ENCODE assay signal across 15 cellular contexts in the genomic region with DNA sequence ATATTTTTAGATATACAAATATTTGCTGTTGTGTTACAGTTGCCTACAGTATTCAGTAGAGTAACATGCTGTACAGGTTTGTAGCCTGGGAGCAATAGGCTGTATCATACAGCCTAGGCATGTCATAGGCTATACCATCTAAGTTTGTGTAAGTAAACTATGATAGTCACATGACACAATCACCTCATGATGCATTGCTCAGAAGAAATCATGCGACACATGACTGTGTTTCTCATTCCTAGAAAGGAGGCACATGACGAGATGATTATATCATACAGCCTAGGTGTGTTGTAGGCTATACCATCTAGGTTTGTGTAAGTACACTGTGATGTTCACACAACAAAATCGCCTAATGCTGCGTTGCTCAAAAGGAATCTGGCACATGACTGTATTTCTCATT. TPM values are rescaled to one million over a fixed set of nuclear protein-coding genes. Genes with fewer than 3 reads are reported as not detected.
DNase-seq lines count a peak whose midpoint lies in the region; ATAC-seq, FAIRE-seq and TF ChIP-seq lines count a peak whose summit lies in the region.
"Had no signal": no experiment of that assay in that cellular context is flagged by ENCODE, and none has a peak within 500 bp of the region (broad histone marks: within the 10 kb centered on the region; RNA-seq: fewer than 3 reads in every experiment).

No MANE protein-coding gene starts in this region.

- H3K4me3 ChIP-seq in IMR-90 (ENCODE audit: insufficient read depth, low read depth, low read length): no peak overlapping the region
- no peak overlapping the region for H3K4me3 ChIP-seq in GM12878
- H3K4me3 ChIP-seq: HAP-1, SK-N-MC had no signal

- TF ChIP-seq CTCF in IMR-90 (conservative IDR thresholded peaks at IDR 0.05; ENCODE audit: low read depth, low read length) (no peak), GM12878 (IDR thresholded peaks at IDR 0.05 in 2 of 3, conservative IDR thresholded peaks at IDR 0.05 in 1 of 3; ENCODE audit: control insufficient read depth in 2 of 3, extremely low read depth in 1 of 3, insufficient read depth in 1 of 3, low read depth in 3 of 3, low read length in 3 of 3) (no peak)

- intact Hi-C loops in IMR-90 (cut with micrococcal nuclease) (no loop called here), GM12878 (cut with micrococcal nuclease; ENCODE audit: unreplicated experiment) (no loop called here)

- H3K79me1 ChIP-seq in IMR-90 (ENCODE audit: low read depth in 1 of 2, low read length in 2 of 2): peaks cover 0 to 14% of the 10 kb centered on the region in 2 experiments; a peak in 3 of 4 replicates

- no peak overlapping the region for H2BK120ac ChIP-seq in IMR-90 (ENCODE audit: low read depth, low read length)

- CTCF ChIA-PET in IMR-90 (lab: Yijun Ruan, JAX): no interaction called here
- CTCF ChIA-PET in GM12878 (lab: Yijun Ruan, JAX): interaction anchor here (0.6 kb wide), 1 partner anchor 191 kb away, joined by 3 read pairs; no protein-coding TSS in a partner anchor

- H2BK5ac ChIP-seq in IMR-90 (ENCODE audit: low read depth, low read length, poor library complexity, severe bottlenecking): no peak overlapping the region

- no peak for TF ChIP-seq RAD21 in IMR-90 (IDR thresholded peaks at IDR 0.05; ENCODE audit: low read length)
- TF ChIP-seq RAD21 in GM12878 (IDR thresholded peaks at IDR 0.05; ENCODE audit: insufficient read depth, low read depth, low read length): no peak

- no TSS peak for BruUV-seq in IMR-90 (replicated peaks; lab: Mats Ljungman, UMichigan)
- no TSS peak for BruUV-seq in GM12878 (replicated peaks; lab: Mats Ljungman, UMichigan)

- no peak overlapping the region for H3K18ac ChIP-seq in IMR-90 (ENCODE audit: low read depth, low read length)

- no peak overlapping the region for H3K9ac ChIP-seq in IMR-90 (ENCODE audit: low read depth, low read length)
- H3K9ac ChIP-seq in GM12878 (ENCODE audit: control insufficient read depth, insufficient read depth, low read length): no peak overlapping the region

- peaks cover 2% of the 10 kb centered on the region for H3K4me1 ChIP-seq in IMR-90 (ENCODE audit: control insufficient read depth, insufficient read depth, low read length)
- H3K4me1 ChIP-seq in GM12878 (ENCODE audit: control insufficient read depth, insufficient read depth, low read length): no peaks in the 10 kb centered on the region

- no peaks in the 10 kb centered on the region for H3K27me3 ChIP-seq in IMR-90 (ENCODE audit: control insufficient read depth, insufficient read depth, low read length)
- H3K27me3 ChIP-seq in GM12878 (replicated peaks in 1 of 2; ENCODE audit: control insufficient read depth in 2 of 2, insufficient read depth in 2 of 2, low read length in 1 of 2): no peaks in the 10 kb centered on the region

- peaks cover 2% of the 10 kb centered on the region; the same call in 1 of the 2 replicates for H3K9me3 ChIP-seq in IMR-90 (ENCODE audit: control insufficient read depth, insufficient read depth, low read length)
- peaks cover 1% of the 10 kb centered on the region; the same call in 1 of the 3 replicates for H3K9me3 ChIP-seq in GM12878 (replicated peaks; ENCODE audit: control insufficient read depth, insufficient read depth, low read length)
- H3K9me3 ChIP-seq: HAP-1 had no signal

- H3K4ac ChIP-seq in IMR-90 (ENCODE audit: low read depth, low read length): no peak overlapping the region

- DNase-seq in GM12892 (ENCODE audit: insufficient read length) (no peak), IMR-90 (peak; percentile 2), GM12878 (ENCODE audit: low read depth, low spot score) (no peak), foreskin melanocyte (peak; percentile 6)
- no peak for DNase-seq in stimulated activated CD4-positive, alpha-beta T cell treated with anti-CD3 and anti-CD28 coated beads, Interleukin-4, amount 100 ng/mL, for 1 hour
- DNase-seq: CD8-positive, alpha-beta T cell; MV-4-11; NCI-H1436 treated with DMSO at 0.1 percent for 48 hours; NCI-H2081 treated with DMSO at 0.1 percent for 48 hours; NCI-H345; PC-3 had no signal

- no peaks in the 10 kb centered on the region; the same call in 1 of the 2 replicates for H3K9me1 ChIP-seq in IMR-90 (ENCODE audit: insufficient read depth, low read length)

- WGBS in IMR-90 (ENCODE audit: extremely low coverage in 2 of 2, insufficient read length in 1 of 2), 2 experiments: no CpG with 5 or more reads among the region's 4 CpGs
- 94% methylated on average over 4 of the region's 4 CpGs for WGBS in GM12878 (ENCODE audit: insufficient coverage, insufficient replicate concordance, low lambda C conversion rate, missing lambda C conversion rate)

- RAD21 ChIA-PET in GM12878 (lab: Charles Lee; ENCODE audit: unreplicated experiment): no interaction called here

- no peak overlapping the region for H3K23ac ChIP-seq in IMR-90 (ENCODE audit: low read depth, low read length)

- no peak overlapping the region for H2BK15ac ChIP-seq in IMR-90 (ENCODE audit: low read depth, low read length)

- H2BK20ac ChIP-seq in IMR-90 (ENCODE audit: low read depth, low read length): no peak overlapping the region

- no peak overlapping the region for H3K14ac ChIP-seq in IMR-90 (replicated peaks; ENCODE audit: low read depth, low read length)

- no peak overlapping the region for H2AFZ ChIP-seq in IMR-90 (replicated peaks; ENCODE audit: low read length, poor library complexity)
- H2AFZ ChIP-seq in GM12878 (ENCODE audit: control insufficient read depth, low read depth, low read length): no peak overlapping the region

- no peak overlapping the region for H4K8ac ChIP-seq in IMR-90 (ENCODE audit: low read depth in 2 of 2, low read length in 2 of 2)

- H3K4me2 ChIP-seq in IMR-90 (ENCODE audit: low read depth, low read length) (no peak overlapping the region), GM12878 (ENCODE audit: control insufficient read depth, insufficient read depth) (no peak overlapping the region)

- no peak overlapping the region for H2AK9ac ChIP-seq in IMR-90 (replicated peaks; ENCODE audit: low read depth, low read length, poor library complexity)

- POLR2A ChIA-PET in IMR-90 (lab: Charles Lee; ENCODE audit: unreplicated experiment): no interaction called here
- POLR2A ChIA-PET in GM12878 (lab: Charles Lee): no interaction called here

- no peaks in the 10 kb centered on the region for H4K20me1 ChIP-seq in IMR-90 (ENCODE audit: insufficient read depth, low read length)
- H4K20me1 ChIP-seq in GM12878 (ENCODE audit: control insufficient read depth, insufficient read depth): no peaks in the 10 kb centered on the region

- H3K79me2 ChIP-seq in GM12878 (ENCODE audit: control insufficient read depth, insufficient read depth, low read length): no peaks in the 10 kb centered on the region

- H3K27ac ChIP-seq in IMR-90 (ENCODE audit: insufficient read depth, low read length) (no peak overlapping the region), GM12878 (ENCODE audit: control insufficient read depth, insufficient read depth) (no peak overlapping the region)
- H3K27ac ChIP-seq: SK-N-MC had no signal

- FAIRE-seq in GM12892 (lab: Jason Lieb, UNC) (peak; percentile 61), GM12878 (lab: Jason Lieb, UNC) (peak; percentile 65)

- SMC1A ChIA-PET in GM12878 (lab: Charles Lee; ENCODE audit: uncharacterized antibody, unreplicated experiment): no interaction called here

- in situ Hi-C loops in IMR-90 (cut with MboI; ENCODE audit: low sequenced_read_pairs): no loop called here
- in situ Hi-C loops in GM12878 (cut with MboI): no loop called here

- H3K36me3 ChIP-seq in IMR-90 (ENCODE audit: control insufficient read depth, insufficient read depth, low read length) (peaks cover 17% of the 10 kb centered on the region), GM12878 (ENCODE audit: control insufficient read depth in 2 of 2, insufficient read depth in 2 of 2, low read length in 1 of 2) (peaks cover 5 to 7% of the 10 kb centered on the region in 2 experiments; a peak in 2 of 4 replicates)
- H3K36me3 ChIP-seq: HAP-1 had no signal

- dilution Hi-C loops in IMR-90 (cut with HindIII; ENCODE audit: low sequenced_read_pairs, unreplicated experiment): no loop called here

- no peak for TF ChIP-seq EP300 in GM12878 (IDR thresholded peaks at IDR 0.05; ENCODE audit: borderline replicate concordance in 1 of 2, control insufficient read depth in 1 of 2, low read depth in 2 of 2, low read length in 2 of 2)

- no peak for ATAC-seq in IMR-90 (ENCODE audit: low read depth)
- ATAC-seq in GM12878: no peak
- ATAC-seq in GM18517 (IDR thresholded peaks at IDR 0.05; ENCODE audit: unreplicated experiment): no peak
- ATAC-seq in HG02840 (IDR thresholded peaks at IDR 0.05; ENCODE audit: low FRiP score, unreplicated experiment): no peak
- ATAC-seq: CD8-positive, alpha-beta T cell; PC-3 had no signal

- H4K5ac ChIP-seq in IMR-90 (ENCODE audit: low read depth, low read length): no peak overlapping the region

- TF ChIP-seq POLR2A in GM12892 (IDR thresholded peaks at IDR 0.05; ENCODE audit: low read depth, low read length): no peak
- no peak for TF ChIP-seq POLR2A in IMR-90 (IDR thresholded peaks at IDR 0.05; ENCODE audit: low read depth, low read length)
- TF ChIP-seq POLR2A in GM12878 (IDR thresholded peaks at IDR 0.05; ENCODE audit: low read depth, low read length): no peak

- no peak overlapping the region for H2AK5ac ChIP-seq in IMR-90 (ENCODE audit: low read depth, low read length)

- H4K91ac ChIP-seq in IMR-90 (ENCODE audit: insufficient read depth, low read depth, low read length): no peak overlapping the region

- no peak overlapping the region for H3K56ac ChIP-seq in IMR-90 (ENCODE audit: extremely low read depth, insufficient read depth, low read length)

RNA-seq across cellular contexts. Expression of a gene that starts 31.9 kb away (rescaled TPM):
- polyA plus RNA-seq in GM12892 (2012; ENCODE audit: missing spikeins): 56.8 TPM
- total RNA-seq in IMR-90 (2012; rRNA removed) (5.3 and 5.6 TPM in 2 replicates), GM12878 (2014; rRNA removed) (28.9 and 29.8 TPM in 2 replicates), GM12878 (2014; rRNA removed; fragmentation: Illumina TruSeq; extraction: Trizol) (38.6 and 41.5 TPM in 2 replicates), GM12878 (2021) (39.6 and 40.2 TPM in 2 replicates)
- polyA plus RNA-seq in IMR-90 (2012; rRNA removed) (9.3 and 9.9 TPM in 2 replicates), GM12878 (2011; rRNA removed) (29.2 and 41.6 TPM in 2 replicates), GM12878 (2014; fragmentation: Illumina TruSeq; extraction: Trizol) (22.6 and 28.0 TPM in 2 replicates), GM12878 (2014; fragmentation: Nextera tagmentation; extraction: Ambion mirVana) (100 to 1,000 TPM; 108 to 115 TPM), GM12878 (2014; rRNA removed) (26.3 and 28.9 TPM in 2 replicates), GM12878 (2016; fragmentation: Nextera tagmentation; extraction: Ambion mirVana) (10 to 100 TPM; 69.2 to 73.1 TPM)
- polyA plus RNA-seq in IMR-90 (2012; cell fraction: cytosol; rRNA removed): 2.0 and 2.8 TPM in 2 replicates
- 1.1 and 1.9 TPM in 2 replicates for polyA plus RNA-seq in IMR-90 (2012; cell fraction: nucleus; rRNA removed; ENCODE audit: low replicate concordance)
- total RNA-seq in GM12878 (2013; cell fraction: nucleolus; rRNA removed): 32.5 and 34.2 TPM in 2 replicates
- polyA plus RNA-seq in GM12878 (2011; ENCODE audit: low read depth): 7.2 TPM
- 16.0 and 16.9 TPM in 2 replicates for polyA plus RNA-seq in GM12878 (2011; cell fraction: cytosol; rRNA removed)
- polyA plus RNA-seq in GM12878 (2011; cell fraction: nucleus; rRNA removed): 7.6 and 10.5 TPM in 2 replicates
- 30.5 and 56.9 TPM in 2 replicates for polyA plus RNA-seq in GM12878 (2012)
- 11.1 and 12.7 TPM in 2 replicates for polyA minus RNA-seq in GM12878 (2011; rRNA and poly(A)+ RNA removed)
- 5.7 and 9.5 TPM in 2 replicates for polyA minus RNA-seq in GM12878 (2011; cell fraction: cytosol; rRNA and poly(A)+ RNA removed)
- polyA minus RNA-seq in GM12878 (2011; cell fraction: nucleus; rRNA and poly(A)+ RNA removed): 8.7 and 17.3 TPM in 2 replicates

RNA-seq across cellular contexts. Expression of a gene that starts 59.9 kb away (rescaled TPM):
- 16.5 TPM for polyA plus RNA-seq in GM12892 (2012; ENCODE audit: missing spikeins)
- total RNA-seq in IMR-90 (2012; rRNA removed): 6.8 and 14.4 TPM in 2 replicates
- 1.2 and 1.5 TPM in 2 replicates for polyA plus RNA-seq in IMR-90 (2012; rRNA removed)
- 0.56 and 1.0 TPM in 2 replicates for polyA plus RNA-seq in IMR-90 (2012; cell fraction: cytosol; rRNA removed)
- 0.37 and 1.00 TPM in 2 replicates for polyA plus RNA-seq in IMR-90 (2012; cell fraction: nucleus; rRNA removed; ENCODE audit: low replicate concordance)
- total RNA-seq in GM12878 (2013; cell fraction: nucleolus; rRNA removed): 149 and 169 TPM in 2 replicates
- 16.8 and 22.5 TPM in 2 replicates for total RNA-seq in GM12878 (2014; rRNA removed)
- total RNA-seq in GM12878 (2014; rRNA removed; fragmentation: Illumina TruSeq; extraction: Trizol): 18.2 and 18.8 TPM in 2 replicates
- 18.5 and 19.0 TPM in 2 replicates for total RNA-seq in GM12878 (2021)
- polyA plus RNA-seq in GM12878 (2011; ENCODE audit: low read depth): 4.8 TPM
- 8.3 and 14.2 TPM in 2 replicates for polyA plus RNA-seq in GM12878 (2011; rRNA removed)
- 3.5 and 4.7 TPM in 2 replicates for polyA plus RNA-seq in GM12878 (2011; cell fraction: cytosol; rRNA removed)
- 5.1 and 6.5 TPM in 2 replicates for polyA plus RNA-seq in GM12878 (2011; cell fraction: nucleus; rRNA removed)
- 5.6 and 7.1 TPM in 2 replicates for polyA plus RNA-seq in GM12878 (2012)
- 14.1 and 17.3 TPM in 2 replicates for polyA plus RNA-seq in GM12878 (2014; fragmentation: Illumina TruSeq; extraction: Trizol)
- polyA plus RNA-seq in GM12878 (2014; fragmentation: Nextera tagmentation; extraction: Ambion mirVana): 1 to 10 TPM; 3.5 to 9.2 TPM
- 5.7 and 13.0 TPM in 2 replicates for polyA plus RNA-seq in GM12878 (2014; rRNA removed)
- 1 to 10 TPM; 9.3 to 9.5 TPM for polyA plus RNA-seq in GM12878 (2016; fragmentation: Nextera tagmentation; extraction: Ambion mirVana)
- 18.0 and 21.1 TPM in 2 replicates for polyA minus RNA-seq in GM12878 (2011; rRNA and poly(A)+ RNA removed)
- polyA minus RNA-seq in GM12878 (2011; cell fraction: cytosol; rRNA and poly(A)+ RNA removed): 7.6 and 11.1 TPM in 2 replicates
- polyA minus RNA-seq in GM12878 (2011; cell fraction: nucleus; rRNA and poly(A)+ RNA removed): 14.1 and 26.4 TPM in 2 replicates

Comparison
In these comparisons a context has a peak if more than half of its experiments do, and no peak if none do; other contexts are left out.
1. DNase-seq: peak in IMR-90 (single experiment) and foreskin melanocyte (single experiment); none in GM12892 (single experiment), GM12878 (single experiment) and stimulated activated CD4-positive, alpha-beta T cell treated with anti-CD3 and anti-CD28 coated beads, Interleukin-4, amount 100 ng/mL, for 1 hour (single experiment).